ENCODE assay signal across 8 cellular contexts in genomic region chr12:47033081-47033480, GRCh38. TPM values are rescaled to one million over a fixed set of nuclear protein-coding genes. Genes with fewer than 3 reads are reported as not detected.
DNase-seq lines count a peak whose midpoint lies in the region; ATAC-seq and TF ChIP-seq lines count a peak whose summit lies in the region.

No MANE protein-coding gene starts in this region.

- no peaks in the 10 kb centered on the region for H3K9me3 ChIP-seq in right atrium auricular region
- H3K9me3 ChIP-seq in CD8-positive, alpha-beta memory T cell (ENCODE audit: low read length), result no peaks in the 10 kb centered on the region

- H3K36me3 ChIP-seq in right atrium auricular region, result no peaks in the 10 kb centered on the region
- no peaks in the 10 kb centered on the region for H3K36me3 ChIP-seq in CD8-positive, alpha-beta memory T cell (ENCODE audit: insufficient read depth, low read length)

- H3K9me3 Mint-ChIP-seq in activated naive CD8-positive, alpha-beta T cell treated with anti-CD3 and anti-CD28 coated beads, Interleukin-2, amount 50 U/mL, for 24 hours, result no peaks in the 10 kb centered on the region
- peaks cover 3% of the 10 kb centered on the region for H3K9me3 Mint-ChIP-seq in stimulated activated memory B cell treated with anti-CD40 and anti-IgM and Interleukin-4, amounts not matched to agents 10 μg/mL and 1 μg/mL and 100 μg/mL, for 72 hours
- H3K9me3 Mint-ChIP-seq in CD8-positive, alpha-beta memory T cell, result no peaks in the 10 kb centered on the region

- H3K27ac Mint-ChIP-seq in activated naive CD8-positive, alpha-beta T cell treated with anti-CD3 and anti-CD28 coated beads, Interleukin-2, amount 50 U/mL, for 24 hours, result peak overlapping the region; percentile 59
- H3K27ac Mint-ChIP-seq in stimulated activated memory B cell treated with anti-CD40 and anti-IgM and Interleukin-4, amounts not matched to agents 10 μg/mL and 1 μg/mL and 100 μg/mL, for 72 hours, result peak overlapping the region; percentile 67
- H3K27ac Mint-ChIP-seq in CD8-positive, alpha-beta memory T cell, result peak overlapping the region in 1 of 8 donors; percentile 20

- CTCF ChIA-PET in CD8-positive, alpha-beta memory T cell (lab: Charles Lee), result interaction anchor here (0.9 to 5.4 kb wide), 31 partner anchors 9 to 668 kb away, joined by 3 to 72 read pairs (median 3); partner anchors contain the start of genes AMIGO2 and PCED1B

- H3K36me3 Mint-ChIP-seq in activated naive CD8-positive, alpha-beta T cell treated with anti-CD3 and anti-CD28 coated beads, Interleukin-2, amount 50 U/mL, for 24 hours (ENCODE audit: low read depth), result no peaks in the 10 kb centered on the region
- no peaks in the 10 kb centered on the region for H3K36me3 Mint-ChIP-seq in stimulated activated memory B cell treated with anti-CD40 and anti-IgM and Interleukin-4, amounts not matched to agents 10 μg/mL and 1 μg/mL and 100 μg/mL, for 72 hours
- H3K36me3 Mint-ChIP-seq in CD8-positive, alpha-beta memory T cell, result no peaks in the 10 kb centered on the region

- no peaks in the 10 kb centered on the region for H3K27me3 Mint-ChIP-seq in activated naive CD8-positive, alpha-beta T cell treated with anti-CD3 and anti-CD28 coated beads, Interleukin-2, amount 50 U/mL, for 24 hours
- H3K27me3 Mint-ChIP-seq in stimulated activated memory B cell treated with anti-CD40 and anti-IgM and Interleukin-4, amounts not matched to agents 10 μg/mL and 1 μg/mL and 100 μg/mL, for 72 hours, result no peaks in the 10 kb centered on the region
- H3K27me3 Mint-ChIP-seq in CD8-positive, alpha-beta memory T cell, result peaks cover 1 to 3% of the 10 kb centered on the region in 2 donors

- H3K4me1 ChIP-seq in right atrium auricular region, result peaks cover 0 to 4% of the 10 kb centered on the region in 2 donors
- peaks cover 4% of the 10 kb centered on the region for H3K4me1 ChIP-seq in CD8-positive, alpha-beta memory T cell (ENCODE audit: insufficient read depth, low read length)

- H3K4me3 Mint-ChIP-seq in activated naive CD8-positive, alpha-beta T cell treated with anti-CD3 and anti-CD28 coated beads, Interleukin-2, amount 50 U/mL, for 24 hours, result no peak overlapping the region
- no peak overlapping the region for H3K4me3 Mint-ChIP-seq in stimulated activated memory B cell treated with anti-CD40 and anti-IgM and Interleukin-4, amounts not matched to agents 10 μg/mL and 1 μg/mL and 100 μg/mL, for 72 hours
- H3K4me3 Mint-ChIP-seq in CD8-positive, alpha-beta memory T cell, result no peak overlapping the region

- peak; percentile 50 for DNase-seq in NCI-H510A treated with DMSO at 0.1 percent for 48 hours (lab: John Stamatoyannopoulos, UW)
- no peak for DNase-seq in NCI-H510A (lab: John Stamatoyannopoulos, UW)
- no peak for DNase-seq in activated naive CD8-positive, alpha-beta T cell treated with anti-CD3 and anti-CD28 coated beads, Interleukin-2, amount 50 U/mL, for 24 hours
- DNase-seq in right atrium auricular region (ENCODE audit: low spot score), result peak; percentile 73
- no peak for DNase-seq in NCI-H146 (lab: John Stamatoyannopoulos, UW)
- DNase-seq in CD8-positive, alpha-beta memory T cell, result no peak

- TF ChIP-seq CTCF in right atrium auricular region (IDR thresholded peaks at IDR 0.05), result no peak

- H3K27me3 ChIP-seq in right atrium auricular region, result no peaks in the 10 kb centered on the region
- H3K27me3 ChIP-seq in CD8-positive, alpha-beta memory T cell (ENCODE audit: insufficient read depth, low read length, poor library complexity, severe bottlenecking), result no peaks in the 10 kb centered on the region

- no peak for ATAC-seq in activated naive CD8-positive, alpha-beta T cell treated with anti-CD3 and anti-CD28 coated beads, Interleukin-2, amount 50 U/mL, for 24 hours
- ATAC-seq in stimulated activated memory B cell treated with anti-CD40 and anti-IgM and Interleukin-4, amounts not matched to agents 10 μg/mL and 1 μg/mL and 100 μg/mL, for 72 hours, result no peak
- no peak for ATAC-seq in HG03469 (IDR thresholded peaks at IDR 0.05; ENCODE audit: unreplicated experiment)

- POLR2A ChIA-PET in CD8-positive, alpha-beta memory T cell (lab: Charles Lee), result interaction anchor here (1.2 kb wide), 1 partner anchor 365 kb away, joined by 4 read pairs; no protein-coding TSS in a partner anchor

- H3K4me3 ChIP-seq in right atrium auricular region, result no peak overlapping the region
- no peak overlapping the region for H3K4me3 ChIP-seq in CD8-positive, alpha-beta memory T cell (ENCODE audit: low read length)

- peaks cover 37% of the 10 kb centered on the region for H3K4me1 Mint-ChIP-seq in activated naive CD8-positive, alpha-beta T cell treated with anti-CD3 and anti-CD28 coated beads, Interleukin-2, amount 50 U/mL, for 24 hours
- peaks cover 39% of the 10 kb centered on the region for H3K4me1 Mint-ChIP-seq in stimulated activated memory B cell treated with anti-CD40 and anti-IgM and Interleukin-4, amounts not matched to agents 10 μg/mL and 1 μg/mL and 100 μg/mL, for 72 hours
- H3K4me1 Mint-ChIP-seq in CD8-positive, alpha-beta memory T cell, result peaks cover 17 to 19% (median 19%) of the 10 kb centered on the region in 3 donors

- H3K27ac ChIP-seq in right atrium auricular region, result no peak overlapping the region
- H3K27ac ChIP-seq in CD8-positive, alpha-beta memory T cell (ENCODE audit: low read depth, low read length), result no peak overlapping the region

RNA-seq across cellular contexts. Expression of gene PCED1B, which starts 46.3 kb away (rescaled TPM):
- total RNA-seq in right atrium auricular region, result 1 to 10 TPM in 1 of 2 donors, under 1 TPM in 1; 0.98 to 1.4 TPM
- total RNA-seq in CD8-positive, alpha-beta memory T cell, result 10 to 100 TPM; 52.8 to 56.9 TPM
- polyA plus RNA-seq in CD8-positive, alpha-beta memory T cell, result 73.3 TPM

RNA-seq across cellular contexts. Expression of gene AMIGO2, which starts 46.7 kb away (rescaled TPM):
- 1 to 10 TPM; 2.3 to 5.8 TPM for total RNA-seq in right atrium auricular region
- 10 to 100 TPM; 16.2 to 16.6 TPM for total RNA-seq in CD8-positive, alpha-beta memory T cell
- polyA plus RNA-seq in CD8-positive, alpha-beta memory T cell, result 23.7 TPM

Comparison
In these comparisons a context has a peak if more than half of its experiments do, and no peak if none do; other contexts are left out.
1. DNase-seq: peak in NCI-H510A treated with DMSO at 0.1 percent for 48 hours (single experiment) and right atrium auricular region (single experiment); none in NCI-H510A (single experiment), activated naive CD8-positive, alpha-beta T cell treated with anti-CD3 and anti-CD28 coated beads, Interleukin-2, amount 50 U/mL, for 24 hours (single experiment), NCI-H146 (single experiment) and CD8-positive, alpha-beta memory T cell (0 of 5).
2. RNA of gene PCED1B, which starts 46.3 kb away (total RNA-seq): 52.8 to 56.9 TPM in CD8-positive, alpha-beta memory T cell; 0.98 to 1.4 TPM in right atrium auricular region; every median in the first group is over 10 times any median in the second.